In genomic region chr3:129575987-129576364, GRCh38 we compare ENCODE assay signal across 14 cellular contexts. TPM values are rescaled to one million over a fixed set of nuclear protein-coding genes. Genes with fewer than 3 reads are reported as not detected.
DNase-seq lines count a peak whose midpoint lies in the region; ATAC-seq and TF ChIP-seq lines count a peak whose summit lies in the region.
"Had no signal": no experiment of that assay in that cellular context is flagged by ENCODE, and none has a peak within 500 bp of the region (broad histone marks: within the 10 kb centered on the region; RNA-seq: fewer than 3 reads in every experiment).

No MANE protein-coding gene starts in this region.

- H3K9me3 ChIP-seq in CD4-positive, CD25-positive, alpha-beta regulatory T cell (ENCODE audit: control insufficient read depth in 2 of 2, low read length in 2 of 2), result no peaks in the 10 kb centered on the region
- H3K9me3 ChIP-seq in mesodermal cell (ENCODE audit: control insufficient read depth, low read length), result no peaks in the 10 kb centered on the region
- no peaks in the 10 kb centered on the region for H3K9me3 ChIP-seq in tibial artery
- H3K9me3 ChIP-seq: left lung, ovary had no signal

- H3K9me3 Mint-ChIP-seq in CD4-positive, CD25-positive, alpha-beta regulatory T cell, result no peaks in the 10 kb centered on the region
- no peaks in the 10 kb centered on the region for H3K9me3 Mint-ChIP-seq in activated CD8-positive, alpha-beta T cell treated with anti-CD3 and anti-CD28 coated beads for 36 hours
- H3K9me3 Mint-ChIP-seq: stimulated activated naive CD8-positive, alpha-beta T cell treated with anti-CD3 and anti-CD28 coated beads, Interleukin-15, amount 100 ng/mL, for 72 hours had no signal

- TF ChIP-seq CTCF in activated CD8-positive, alpha-beta T cell treated with anti-CD3 and anti-CD28 coated beads for 36 hours (IDR thresholded peaks at IDR 0.05), result no peak
- TF ChIP-seq CTCF in tibial artery (IDR thresholded peaks at IDR 0.05), result no peak

- POLR2A ChIA-PET in activated CD8-positive, alpha-beta T cell treated with anti-CD3 and anti-CD28 coated beads for 36 hours (lab: Charles Lee), result interaction anchor here (0.6 to 1.6 kb wide), 2 partner anchors 42 to 260 kb away, joined by 3 to 5 read pairs; a partner anchor contains a TSS

- DNase-seq in CD4-positive, CD25-positive, alpha-beta regulatory T cell, result no peak
- DNase-seq in ELF-1 (ENCODE audit: low read depth, low spot score) (peak; percentile 67), tibial artery (no peak), ureter (ENCODE audit: low spot score) (no peak), occipital lobe (lab: John Stamatoyannopoulos, UW) (no peak)
- DNase-seq in activated CD8-positive, alpha-beta T cell treated with anti-CD3 and anti-CD28 coated beads for 36 hours, result no peak
- DNase-seq: activated effector memory CD4-positive, alpha-beta T cell treated with anti-CD3 and anti-CD28 coated beads, Interleukin-2, amount 50 U/mL, for 16 hours; KBM-7; left lung; ovary; stimulated activated naive CD8-positive, alpha-beta T cell treated with anti-CD3 and anti-CD28 coated beads, Interleukin-15, amount 100 ng/mL, for 72 hours had no signal

- H3K4me1 Mint-ChIP-seq in CD4-positive, CD25-positive, alpha-beta regulatory T cell, result peaks cover 0 to 35% (median 8%) of the 10 kb centered on the region in 4 donors
- peaks cover 33% of the 10 kb centered on the region for H3K4me1 Mint-ChIP-seq in activated CD8-positive, alpha-beta T cell treated with anti-CD3 and anti-CD28 coated beads for 36 hours (ENCODE audit: low read depth)

- H3K27ac ChIP-seq in CD4-positive, CD25-positive, alpha-beta regulatory T cell (ENCODE audit: insufficient read depth, low read length, poor library complexity, severe bottlenecking), result peak overlapping the region; percentile 45
- H3K27ac ChIP-seq in mesodermal cell (ENCODE audit: low read depth, low read length, severe bottlenecking), result peak overlapping the region; percentile 36
- H3K27ac ChIP-seq in tibial artery, result no peak overlapping the region
- H3K27ac ChIP-seq: ovary had no signal

- intact Hi-C loops in activated CD8-positive, alpha-beta T cell treated with anti-CD3 and anti-CD28 coated beads for 36 hours (cut with micrococcal nuclease), result no loop called here
- intact Hi-C loops in tibial artery (cut with DNase I; ENCODE audit: low total_unique reads), result no loop called here

- ATAC-seq in CD4-positive, CD25-positive, alpha-beta regulatory T cell (ENCODE audit: low read depth in 2 of 2), result no peak
- ATAC-seq in activated CD8-positive, alpha-beta T cell treated with anti-CD3 and anti-CD28 coated beads for 36 hours, result no peak
- ATAC-seq in HG03039 (IDR thresholded peaks at IDR 0.05; ENCODE audit: unreplicated experiment), result no peak

- 86 to 88% methylated on average over 8 to 10 of the region's 10 CpGs for WGBS in mesodermal cell (ENCODE audit: insufficient coverage in 2 of 2), 2 experiments

- H3K27ac Mint-ChIP-seq in CD4-positive, CD25-positive, alpha-beta regulatory T cell, result peak overlapping the region; percentile 56 to 92 (median 91)
- peak overlapping the region; percentile 66 for H3K27ac Mint-ChIP-seq in activated CD8-positive, alpha-beta T cell treated with anti-CD3 and anti-CD28 coated beads for 36 hours

- H3K4me1 ChIP-seq in CD4-positive, CD25-positive, alpha-beta regulatory T cell (ENCODE audit: control insufficient read depth, insufficient read depth, low read length, poor library complexity, severe bottlenecking), result peaks cover 38% of the 10 kb centered on the region
- H3K4me1 ChIP-seq in mesodermal cell (ENCODE audit: control insufficient read depth, insufficient read depth, low read length, poor library complexity, severe bottlenecking), result no peaks in the 10 kb centered on the region
- H3K4me1 ChIP-seq in tibial artery, result peaks cover 0 to 30% (median 4%) of the 10 kb centered on the region in 4 donors

- no peak overlapping the region for H3K4me3 Mint-ChIP-seq in CD4-positive, CD25-positive, alpha-beta regulatory T cell
- no peak overlapping the region for H3K4me3 Mint-ChIP-seq in activated CD8-positive, alpha-beta T cell treated with anti-CD3 and anti-CD28 coated beads for 36 hours
- H3K4me3 Mint-ChIP-seq: stimulated activated naive CD8-positive, alpha-beta T cell treated with anti-CD3 and anti-CD28 coated beads, Interleukin-15, amount 100 ng/mL, for 72 hours had no signal

- no peaks in the 10 kb centered on the region for H3K27me3 ChIP-seq in CD4-positive, CD25-positive, alpha-beta regulatory T cell (ENCODE audit: control insufficient read depth, insufficient read depth, low read length)
- H3K27me3 ChIP-seq in tibial artery, result no peaks in the 10 kb centered on the region
- H3K27me3 ChIP-seq: left lung, ovary had no signal

- H3K27me3 Mint-ChIP-seq in CD4-positive, CD25-positive, alpha-beta regulatory T cell, result no peaks in the 10 kb centered on the region
- H3K27me3 Mint-ChIP-seq in activated CD8-positive, alpha-beta T cell treated with anti-CD3 and anti-CD28 coated beads for 36 hours, result no peaks in the 10 kb centered on the region
- H3K27me3 Mint-ChIP-seq: stimulated activated naive CD8-positive, alpha-beta T cell treated with anti-CD3 and anti-CD28 coated beads, Interleukin-15, amount 100 ng/mL, for 72 hours had no signal

- no peaks in the 10 kb centered on the region for H3K36me3 Mint-ChIP-seq in CD4-positive, CD25-positive, alpha-beta regulatory T cell
- H3K36me3 Mint-ChIP-seq in activated CD8-positive, alpha-beta T cell treated with anti-CD3 and anti-CD28 coated beads for 36 hours (ENCODE audit: low read depth), result no peaks in the 10 kb centered on the region

- CTCF ChIA-PET in activated CD8-positive, alpha-beta T cell treated with anti-CD3 and anti-CD28 coated beads for 36 hours (lab: Charles Lee), result interaction anchor here (1.5 kb wide), 1 partner anchor 33 kb away, joined by 4 read pairs; no protein-coding TSS in a partner anchor

- no peak overlapping the region for H3K4me3 ChIP-seq in CD4-positive, CD25-positive, alpha-beta regulatory T cell (ENCODE audit: low read depth, low read length)
- H3K4me3 ChIP-seq in mesodermal cell (ENCODE audit: extremely low read depth, insufficient read depth, low read length, poor library complexity, severe bottlenecking) (no peak overlapping the region), tibial artery (no peak overlapping the region)
- H3K4me3 ChIP-seq: left lung, ovary had no signal

- H3K36me3 ChIP-seq in CD4-positive, CD25-positive, alpha-beta regulatory T cell (ENCODE audit: control insufficient read depth, insufficient read depth, low read length), result no peaks in the 10 kb centered on the region
- H3K36me3 ChIP-seq in mesodermal cell (ENCODE audit: control insufficient read depth, insufficient read depth, low read length), result peaks cover 89% of the 10 kb centered on the region
- H3K36me3 ChIP-seq in tibial artery, result peaks cover 52 to 93% (median 80%) of the 10 kb centered on the region in 3 donors
- H3K36me3 ChIP-seq: ovary had no signal

RNA-seq across cellular contexts. Expression of gene PLXND1, which starts 30.5 kb away (rescaled TPM):
- 11.3 TPM for total RNA-seq in CD4-positive, CD25-positive, alpha-beta regulatory T cell
- under 1 TPM in 3 of 4 donors, not detected in 1; 0.48 to 0.88 (median 0.79) TPM for polyA plus RNA-seq in CD4-positive, CD25-positive, alpha-beta regulatory T cell
- 10 to 100 TPM; 10.7 to 12.5 TPM for total RNA-seq in activated CD8-positive, alpha-beta T cell treated with anti-CD3 and anti-CD28 coated beads for 36 hours
- 443 TPM for polyA plus RNA-seq in mesodermal cell (2013, experiment 1 of 2)
- polyA plus RNA-seq in mesodermal cell (2013, experiment 2 of 2), result 298 TPM
- total RNA-seq in ureter (138 TPM), occipital lobe (14.3 TPM)

RNA-seq across cellular contexts. Expression of gene H1-8, which starts 33.0 kb away (rescaled TPM):
- total RNA-seq in CD4-positive, CD25-positive, alpha-beta regulatory T cell, result not detected
- not detected for polyA plus RNA-seq in CD4-positive, CD25-positive, alpha-beta regulatory T cell
- total RNA-seq in activated CD8-positive, alpha-beta T cell treated with anti-CD3 and anti-CD28 coated beads for 36 hours, result not detected
- polyA plus RNA-seq in mesodermal cell (2013, experiment 1 of 2), result 2.0 TPM
- polyA plus RNA-seq in mesodermal cell (2013, experiment 2 of 2), result 3.0 TPM
- not detected for total RNA-seq in ureter
- not detected for total RNA-seq in occipital lobe
- total RNA-seq: frontal cortex, left lung, ovary had no signal

RNA-seq across cellular contexts. Expression of gene RHO, which starts 47.5 kb away (rescaled TPM):
- total RNA-seq in CD4-positive, CD25-positive, alpha-beta regulatory T cell, result not detected
- not detected for polyA plus RNA-seq in CD4-positive, CD25-positive, alpha-beta regulatory T cell
- not detected for total RNA-seq in activated CD8-positive, alpha-beta T cell treated with anti-CD3 and anti-CD28 coated beads for 36 hours
- not detected for polyA plus RNA-seq in mesodermal cell (2013, experiment 1 of 2)
- not detected for polyA plus RNA-seq in mesodermal cell (2013, experiment 2 of 2)
- total RNA-seq in ureter (not detected), occipital lobe (not detected)
- total RNA-seq: frontal cortex, left lung had no signal
- polyA plus RNA-seq: ovary had no signal

Comparison
In these comparisons a context has a peak if more than half of its experiments do, and no peak if none do; other contexts are left out.
1. H3K27ac ChIP-seq: peak in CD4-positive, CD25-positive, alpha-beta regulatory T cell (single experiment) and mesodermal cell (single experiment); none in tibial artery (0 of 2).